ENCODE assay signal across 16 cellular contexts in the genomic region with DNA sequence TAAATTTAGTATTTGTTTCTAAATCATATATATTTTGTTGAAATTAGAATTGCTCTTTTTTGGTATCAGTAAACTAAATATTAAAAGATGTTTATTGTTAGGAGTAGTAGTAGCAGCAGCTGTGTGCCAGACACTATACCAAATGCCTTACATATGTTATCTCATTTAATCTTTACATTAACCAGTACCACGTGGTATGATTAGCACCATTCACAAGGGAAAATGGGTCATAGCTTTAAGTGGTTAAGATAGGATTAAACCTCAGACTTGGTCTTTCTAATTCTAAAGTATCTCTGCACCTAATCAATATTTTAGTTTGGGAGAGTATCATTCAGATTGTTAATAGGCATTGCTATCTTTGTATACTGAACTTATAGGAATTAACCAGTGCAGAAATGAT.
"Had no signal": no experiment of that assay in that cellular context is flagged by ENCODE, and none has a peak within 500 bp of the region (broad histone marks: within the 10 kb centered on the region; RNA-seq: fewer than 3 reads in every experiment).

No MANE protein-coding gene starts in this region.

- H3K27ac ChIP-seq: SJSA1 had no signal

- DNase-seq: KBM-7, NCI-H1092, NCI-H1105 treated with DMSO at 0.1 percent for 48 hours, NCI-H1417 treated with DMSO at 0.1 percent for 48 hours, NCI-H146, NCI-H1694 treated with DMSO at 0.1 percent for 48 hours, NCI-H1930, NCI-H2081, NCI-H2107, NCI-H2227 treated with DMSO at 0.1 percent for 48 hours, NCI-H526, Right ventricle myocardium superior, RPMI8226, SIG-M5, T-helper 1 cell had no signal

- H3K27me3 ChIP-seq: SJSA1 had no signal

- H3K9me3 ChIP-seq: SJSA1 had no signal

- H3K4me3 ChIP-seq: SJSA1 had no signal

- H3K4me1 ChIP-seq: SJSA1 had no signal
